ENCODE assay signal across 9 cellular contexts in genomic region chr2:15560404-15560987, GRCh38. TPM values are rescaled to one million over a fixed set of nuclear protein-coding genes. Genes with fewer than 3 reads are reported as not detected.
A peak's percentile ranks its signal among the peaks of the same experiment; 100 is the strongest.
DNase-seq lines count a peak whose midpoint lies in the region; ATAC-seq, FAIRE-seq and TF ChIP-seq lines count a peak whose summit lies in the region.
"Had no signal": no experiment of that assay in that cellular context is flagged by ENCODE, and none has a peak within 500 bp of the region (broad histone marks: within the 10 kb centered on the region; RNA-seq: fewer than 3 reads in every experiment).

No MANE protein-coding gene starts in this region.

- peaks cover 24 to 29% (median 28%) of the 10 kb centered on the region in 3 donors for H3K4me1 Mint-ChIP-seq in IgD-negative memory B cell
- H3K4me1 Mint-ChIP-seq in T-helper 2 cell treated with Interferon-gamma antibody and Interleukin-4, amounts not matched to agents 5 μg/mL and 100 μg/mL, for 36 hours (ENCODE audit: low read depth): peaks cover 37% of the 10 kb centered on the region

- in situ Hi-C loops in transverse colon (cut with MboI; ENCODE audit: low pct_ligation_motif_present in 1 of 4, low pct_unique_long_range_greater_than_20kb in 1 of 4, low sequenced_read_pairs in 3 of 4): no loop called here

- H3K9me3 ChIP-seq in endothelial cell of umbilical vein (replicated peaks; ENCODE audit: control insufficient read depth, insufficient read depth, low read length) (no peaks in the 10 kb centered on the region), mononuclear cell (ENCODE audit: low read depth, low read length) (no peaks in the 10 kb centered on the region), transverse colon (no peaks in the 10 kb centered on the region)

- BruUV-seq in endothelial cell of umbilical vein (replicated peaks; lab: Mats Ljungman, UMichigan): no TSS peak

- CTCF ChIA-PET in endothelial cell of umbilical vein (lab: Charles Lee): interaction anchor here (0.7 to 3.8 kb wide), 5 partner anchors 16 to 30 kb away, joined by 3 to 87 read pairs (median 5); no protein-coding TSS in a partner anchor

- POLR2A ChIA-PET in endothelial cell of umbilical vein (lab: Charles Lee): interaction anchor here (0.9 kb wide), 1 partner anchor 13 kb away, joined by 4 read pairs; no protein-coding TSS in a partner anchor

- peaks cover 30% of the 10 kb centered on the region for H3K79me2 ChIP-seq in endothelial cell of umbilical vein (ENCODE audit: control insufficient read depth, insufficient read depth, low read length)

- no peak for TF ChIP-seq EP300 in transverse colon (IDR thresholded peaks at IDR 0.05; ENCODE audit: low read depth)

- peak; percentile 73 for DNase-seq in DMS 273 (lab: John Stamatoyannopoulos, UW; ENCODE audit: unreplicated experiment)
- no peak for DNase-seq in DMS 273 treated with DMSO at 0.1 percent for 48 hours (lab: John Stamatoyannopoulos, UW)
- no peak for DNase-seq in T-helper 2 cell treated with Interferon-gamma antibody and Interleukin-4, amounts not matched to agents 5 μg/mL and 100 μg/mL, for 36 hours (ENCODE audit: low spot score)
- DNase-seq in endothelial cell of umbilical vein (ENCODE audit: low read depth, low spot score): peak; percentile 69
- no peak for DNase-seq in transverse colon

- H3K4me3 Mint-ChIP-seq in IgD-negative memory B cell: peak overlapping the region; percentile 95 to 100 (median 100)
- H3K4me3 Mint-ChIP-seq in T-helper 2 cell treated with Interferon-gamma antibody and Interleukin-4, amounts not matched to agents 5 μg/mL and 100 μg/mL, for 36 hours: peak overlapping the region; percentile 93

- TF ChIP-seq POLR2A in endothelial cell of umbilical vein (IDR thresholded peaks at IDR 0.05; ENCODE audit: low read depth, low read length): no peak
- TF ChIP-seq POLR2A in transverse colon (IDR thresholded peaks at IDR 0.05): no peak

- peaks cover 19% of the 10 kb centered on the region for H3K4me1 ChIP-seq in endothelial cell of umbilical vein (ENCODE audit: control insufficient read depth, extremely low read depth, insufficient read depth, low read length)
- peaks cover 34% of the 10 kb centered on the region for H3K4me1 ChIP-seq in mononuclear cell (ENCODE audit: insufficient read depth, low read length)
- H3K4me1 ChIP-seq in transverse colon: peaks cover 4 to 23% (median 17%) of the 10 kb centered on the region in 4 donors

- peaks cover 0 to 2% (median 0%) of the 10 kb centered on the region in 3 donors for H3K9me3 Mint-ChIP-seq in IgD-negative memory B cell
- no peaks in the 10 kb centered on the region for H3K9me3 Mint-ChIP-seq in T-helper 2 cell treated with Interferon-gamma antibody and Interleukin-4, amounts not matched to agents 5 μg/mL and 100 μg/mL, for 36 hours

- dilution Hi-C loops in endothelial cell of umbilical vein (cut with MboI; ENCODE audit: extremely low pct_ligation_motif_present, low sequenced_read_pairs): no loop called here

- no peaks in the 10 kb centered on the region for H3K27me3 Mint-ChIP-seq in IgD-negative memory B cell
- peaks cover 9% of the 10 kb centered on the region for H3K27me3 Mint-ChIP-seq in T-helper 2 cell treated with Interferon-gamma antibody and Interleukin-4, amounts not matched to agents 5 μg/mL and 100 μg/mL, for 36 hours (ENCODE audit: low read depth)

- H3K9me1 ChIP-seq in endothelial cell of umbilical vein (replicated peaks; ENCODE audit: control insufficient read depth, extremely low read depth, insufficient read depth, low read length): no peaks in the 10 kb centered on the region

- intact Hi-C loops in endothelial cell of umbilical vein (cut with micrococcal nuclease): loop anchor here (2.0 kb wide), 2 partner anchors 68 to 336 kb away; no protein-coding TSS in a partner anchor
- intact Hi-C loops in transverse colon (cut with DNase I; ENCODE audit: low total_unique reads): loop anchor here (1.0 kb wide), 1 partner anchor 32 kb away; no protein-coding TSS in a partner anchor

- H4K20me1 ChIP-seq in endothelial cell of umbilical vein (replicated peaks; ENCODE audit: control insufficient read depth, extremely low read depth, insufficient read depth, low read length): peaks cover 2% of the 10 kb centered on the region

- peak overlapping the region; percentile 86 to 100 (median 93) for H3K4me3 ChIP-seq in endothelial cell of umbilical vein (replicated peaks in 1 of 3; ENCODE audit: insufficient read depth in 1 of 3, low read depth in 1 of 3, low read length in 3 of 3)
- H3K4me3 ChIP-seq in mononuclear cell (ENCODE audit: low read length): peak overlapping the region; percentile 77
- peak overlapping the region; percentile 69 to 84 (median 76) for H3K4me3 ChIP-seq in transverse colon

- H3K4me2 ChIP-seq in endothelial cell of umbilical vein (ENCODE audit: insufficient read depth, low read length): peak overlapping the region; percentile 81

- no peak for FAIRE-seq in endothelial cell of umbilical vein (lab: Jason Lieb, UNC)
- FAIRE-seq: frontal cortex had no signal

- peaks cover 5% of the 10 kb centered on the region for H3K36me3 Mint-ChIP-seq in IgD-negative memory B cell
- peaks cover 2% of the 10 kb centered on the region for H3K36me3 Mint-ChIP-seq in T-helper 2 cell treated with Interferon-gamma antibody and Interleukin-4, amounts not matched to agents 5 μg/mL and 100 μg/mL, for 36 hours (ENCODE audit: low read depth)

- H3K36me3 ChIP-seq in endothelial cell of umbilical vein (ENCODE audit: control insufficient read depth in 2 of 2, extremely low read depth in 1 of 2, insufficient read depth in 2 of 2, low read length in 2 of 2): peaks cover 0 to 1% of the 10 kb centered on the region in 2 experiments
- H3K36me3 ChIP-seq in transverse colon: no peaks in the 10 kb centered on the region

- ATAC-seq in GM21786 (IDR thresholded peaks at IDR 0.05; ENCODE audit: unreplicated experiment): peak; percentile 34

- no peaks in the 10 kb centered on the region for H3K27me3 ChIP-seq in endothelial cell of umbilical vein (ENCODE audit: control insufficient read depth in 2 of 2, insufficient read depth in 2 of 2, low read length in 2 of 2)
- no peaks in the 10 kb centered on the region for H3K27me3 ChIP-seq in mononuclear cell (ENCODE audit: insufficient read depth, low read length)
- no peaks in the 10 kb centered on the region for H3K27me3 ChIP-seq in transverse colon

- peak overlapping the region; percentile 67 for H3K9ac ChIP-seq in endothelial cell of umbilical vein (replicated peaks; ENCODE audit: extremely low read depth, insufficient read depth, low read length)

- H3K27ac ChIP-seq in endothelial cell of umbilical vein (ENCODE audit: insufficient read depth, low read depth, low read length) (peak overlapping the region; percentile 73), transverse colon (peak overlapping the region; percentile 76 to 82 (median 80))

- peak overlapping the region; percentile 77 to 97 (median 97) for H3K27ac Mint-ChIP-seq in IgD-negative memory B cell
- H3K27ac Mint-ChIP-seq in T-helper 2 cell treated with Interferon-gamma antibody and Interleukin-4, amounts not matched to agents 5 μg/mL and 100 μg/mL, for 36 hours: peak overlapping the region; percentile 96

- WGBS in transverse colon (ENCODE audit: low coverage in 1 of 2), 2 donors: 0 to 2% methylated on average over 3 to 28 of the region's 28 CpGs

- TF ChIP-seq CTCF in endothelial cell of umbilical vein (IDR thresholded peaks at IDR 0.05; ENCODE audit: extremely low read depth in 1 of 2, insufficient read depth in 1 of 2, low read depth in 1 of 2, low read length in 2 of 2) (no peak), transverse colon (IDR thresholded peaks at IDR 0.05) (no peak)

- peak overlapping the region; percentile 100 for H2AFZ ChIP-seq in endothelial cell of umbilical vein (ENCODE audit: low read depth, low read length)

TF ChIP-seq in endothelial cell of umbilical vein, 7 proteins besides CTCF, POLR2A, EP300 and RAD21:
- TF ChIP-seq FOS (IDR thresholded peaks at IDR 0.05; ENCODE audit: borderline replicate concordance, insufficient read depth, low read length) (peak; percentile 6), MYC (IDR thresholded peaks at IDR 0.05; ENCODE audit: low read depth, low read length) (no peak)

RNA-seq across cellular contexts. Expression of gene NBAS, which starts 0.6 kb away (rescaled TPM):
- polyA plus RNA-seq in IgD-negative memory B cell: 12.6 TPM
- total RNA-seq in endothelial cell of umbilical vein: 41.2 and 43.0 TPM in 2 replicates
- polyA plus RNA-seq in endothelial cell of umbilical vein: 29.0 and 29.4 TPM in 2 replicates
- polyA plus RNA-seq in endothelial cell of umbilical vein (2011; cell fraction: cytosol; rRNA removed): 30.2 and 31.9 TPM in 2 replicates
- 42.4 and 43.2 TPM in 2 replicates for polyA plus RNA-seq in endothelial cell of umbilical vein (2011; cell fraction: nucleus; rRNA removed)
- 30.7 and 33.7 TPM in 2 replicates for polyA plus RNA-seq in endothelial cell of umbilical vein (2012)
- polyA minus RNA-seq in endothelial cell of umbilical vein: 85.7 and 112 TPM in 2 replicates
- 22.2 TPM for polyA minus RNA-seq in endothelial cell of umbilical vein (2011; cell fraction: cytosol; rRNA and poly(A)+ RNA removed)
- 88.9 and 139 TPM in 2 replicates for polyA minus RNA-seq in endothelial cell of umbilical vein (2011; cell fraction: nucleus; rRNA and poly(A)+ RNA removed)
- total RNA-seq in mononuclear cell: 31.6 TPM
- total RNA-seq in transverse colon: 10 to 100 TPM; 30.6 to 43.2 (median 34.5) TPM

RNA-seq across cellular contexts. Expression of gene DDX1, which starts 31.2 kb away (rescaled TPM):
- 38.0 TPM for polyA plus RNA-seq in IgD-negative memory B cell
- 117 and 124 TPM in 2 replicates for total RNA-seq in endothelial cell of umbilical vein
- 28.4 and 41.2 TPM in 2 replicates for polyA plus RNA-seq in endothelial cell of umbilical vein
- 76.7 and 79.3 TPM in 2 replicates for polyA plus RNA-seq in endothelial cell of umbilical vein (2011; cell fraction: cytosol; rRNA removed)
- 66.9 and 89.7 TPM in 2 replicates for polyA plus RNA-seq in endothelial cell of umbilical vein (2011; cell fraction: nucleus; rRNA removed)
- polyA plus RNA-seq in endothelial cell of umbilical vein (2012): 127 and 179 TPM in 2 replicates
- 34.2 and 38.7 TPM in 2 replicates for polyA minus RNA-seq in endothelial cell of umbilical vein
- 42.5 TPM for polyA minus RNA-seq in endothelial cell of umbilical vein (2011; cell fraction: cytosol; rRNA and poly(A)+ RNA removed)
- polyA minus RNA-seq in endothelial cell of umbilical vein (2011; cell fraction: nucleus; rRNA and poly(A)+ RNA removed): 35.5 and 40.1 TPM in 2 replicates
- 55.5 TPM for total RNA-seq in mononuclear cell
- total RNA-seq in transverse colon: 10 to 100 TPM; 18.3 to 61.1 (median 49.9) TPM

Comparison
In these comparisons a context has a peak if more than half of its experiments do, and no peak if none do; other contexts are left out.
1. DNase-seq: peak in DMS 273 (single experiment) and endothelial cell of umbilical vein (single experiment); none in DMS 273 treated with DMSO at 0.1 percent for 48 hours (single experiment), T-helper 2 cell treated with Interferon-gamma antibody and Interleukin-4, amounts not matched to agents 5 μg/mL and 100 μg/mL, for 36 hours (single experiment) and transverse colon (single experiment).
2. Peak in every context shown above with its lines, with median percentiles within 50 percentile points of each other: H3K4me3 ChIP-seq.